ENCODE assay signal across 12 cellular contexts in the genomic region with DNA sequence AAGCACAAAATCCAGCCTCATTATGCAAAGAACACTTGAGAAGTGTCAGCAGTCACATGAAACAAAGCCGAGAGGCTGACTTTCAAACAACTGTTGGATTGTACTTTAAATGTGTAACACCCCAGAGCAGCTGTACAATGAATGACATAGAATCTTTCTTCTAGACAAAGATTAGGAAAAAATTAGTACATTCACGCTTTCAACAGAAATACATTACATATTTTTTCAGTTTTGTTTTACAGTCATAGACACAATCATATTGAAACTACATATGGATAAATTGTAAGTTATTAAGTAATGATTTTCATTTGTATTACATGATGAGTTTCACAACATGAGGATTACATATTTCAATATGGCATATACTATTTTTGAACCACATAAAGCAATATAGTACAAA. TPM values are rescaled to one million over a fixed set of nuclear protein-coding genes. Genes with fewer than 3 reads are reported as not detected.
DNase-seq lines count a peak whose midpoint lies in the region; ATAC-seq lines count a peak whose summit lies in the region.
"Had no signal": no experiment of that assay in that cellular context is flagged by ENCODE, and none has a peak within 500 bp of the region (broad histone marks: within the 10 kb centered on the region; RNA-seq: fewer than 3 reads in every experiment).

No MANE protein-coding gene starts in this region.

- ATAC-seq in activated naive CD4-positive, alpha-beta T cell treated with anti-CD3 and anti-CD28 coated beads, Interleukin-2, amount 50 U/mL, for 72 hours: peak; percentile 36 to 94
- ATAC-seq in GM21737 (IDR thresholded peaks at IDR 0.05; ENCODE audit: unreplicated experiment) (peak; percentile 80), HG03175 (IDR thresholded peaks at IDR 0.05; ENCODE audit: unreplicated experiment) (peak; percentile 96)
- ATAC-seq in stimulated activated naive CD8-positive, alpha-beta T cell treated with anti-CD3 and anti-CD28 coated beads, Interleukin-15, amount 100 ng/mL, for 72 hours: peak; percentile 80

- H3K36me3 Mint-ChIP-seq in activated naive CD4-positive, alpha-beta T cell treated with anti-CD3 and anti-CD28 coated beads, Interleukin-2, amount 50 U/mL, for 72 hours: no peaks in the 10 kb centered on the region

- H3K4me1 Mint-ChIP-seq in stimulated activated naive CD8-positive, alpha-beta T cell treated with anti-CD3 and anti-CD28 coated beads, Interleukin-15, amount 100 ng/mL, for 72 hours: peaks cover 9% of the 10 kb centered on the region

- no peaks in the 10 kb centered on the region for H3K9me3 Mint-ChIP-seq in activated naive CD4-positive, alpha-beta T cell treated with anti-CD3 and anti-CD28 coated beads, Interleukin-2, amount 50 U/mL, for 72 hours
- H3K9me3 Mint-ChIP-seq in stimulated activated naive CD8-positive, alpha-beta T cell treated with anti-CD3 and anti-CD28 coated beads, Interleukin-15, amount 100 ng/mL, for 72 hours: no peaks in the 10 kb centered on the region
- H3K9me3 Mint-ChIP-seq: neural crest cell had no signal

- no peak overlapping the region for H3K27ac Mint-ChIP-seq in activated naive CD4-positive, alpha-beta T cell treated with anti-CD3 and anti-CD28 coated beads, Interleukin-2, amount 50 U/mL, for 72 hours
- no peak overlapping the region for H3K27ac Mint-ChIP-seq in stimulated activated naive CD8-positive, alpha-beta T cell treated with anti-CD3 and anti-CD28 coated beads, Interleukin-15, amount 100 ng/mL, for 72 hours

- peaks cover 55% of the 10 kb centered on the region for H3K27me3 Mint-ChIP-seq in stimulated activated naive CD8-positive, alpha-beta T cell treated with anti-CD3 and anti-CD28 coated beads, Interleukin-15, amount 100 ng/mL, for 72 hours

- H3K4me3 Mint-ChIP-seq in stimulated activated naive CD8-positive, alpha-beta T cell treated with anti-CD3 and anti-CD28 coated beads, Interleukin-15, amount 100 ng/mL, for 72 hours: no peak overlapping the region
- H3K4me3 Mint-ChIP-seq: neural crest cell had no signal

- no peak for DNase-seq in activated naive CD4-positive, alpha-beta T cell treated with anti-CD3 and anti-CD28 coated beads, Interleukin-2, amount 50 U/mL, for 72 hours (ENCODE audit: low spot score in 2 of 2)
- no peak for DNase-seq in activated naive CD4-positive, alpha-beta T cell (lab: John Stamatoyannopoulos, UW)
- no peak for DNase-seq in stimulated activated naive CD8-positive, alpha-beta T cell treated with anti-CD3 and anti-CD28 coated beads, Interleukin-15, amount 100 ng/mL, for 72 hours
- DNase-seq in NCI-H2227 (lab: John Stamatoyannopoulos, UW; ENCODE audit: unreplicated experiment) (no peak), hepatic stellate cell (ENCODE audit: low spot score) (no peak), ureter (ENCODE audit: low spot score) (no peak)
- DNase-seq: stimulated activated naive CD4-positive, alpha-beta T cell had no signal

RNA-seq across cellular contexts. Expression of a gene that starts 10.6 kb away (rescaled TPM):
- total RNA-seq in activated naive CD4-positive, alpha-beta T cell treated with anti-CD3 and anti-CD28 coated beads, Interleukin-2, amount 50 U/mL, for 72 hours: not detected
- not detected for total RNA-seq in ureter
- total RNA-seq: esophagus muscularis mucosa; neural crest cell; T-helper 1 cell treated with Interleukin-12 subunit alpha and Interleukin-12 subunit beta and Interleukin-4 antibody, amounts not matched to agents 30 ng/mL and 1 ng/mL, for 36 hours had no signal
